ENCODE assay signal across 13 cellular contexts in the genomic region with DNA sequence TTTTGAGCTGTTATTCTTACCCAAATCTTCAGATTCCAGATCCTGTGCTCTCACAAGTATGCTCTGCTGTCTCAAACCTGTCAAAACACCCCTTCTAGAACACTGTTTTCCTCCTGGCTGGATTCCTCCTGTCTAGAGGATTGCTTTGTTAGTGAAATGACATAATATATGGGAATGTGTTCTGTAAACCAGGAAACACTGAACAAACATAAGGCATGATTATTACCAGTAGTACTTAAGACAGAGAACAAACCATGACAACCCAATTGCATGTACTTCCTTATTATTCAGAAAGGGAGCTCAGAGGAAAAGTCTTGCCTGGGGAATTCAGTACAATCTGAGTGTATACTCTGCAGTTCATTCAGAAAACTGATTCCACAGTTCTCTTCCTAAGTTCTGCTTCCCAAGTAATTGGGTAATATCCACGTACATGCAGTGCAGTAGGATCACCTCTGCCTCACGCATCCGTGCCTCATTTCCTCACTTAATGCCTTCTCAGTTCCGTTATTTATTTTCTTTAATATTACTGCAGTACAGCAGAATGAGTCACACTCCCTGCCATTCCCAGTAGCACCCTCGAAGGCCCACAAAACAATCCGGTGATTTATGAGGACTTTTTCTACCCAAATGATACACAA.
DNase-seq lines count a peak whose midpoint lies in the region; ATAC-seq and TF ChIP-seq lines count a peak whose summit lies in the region.
"Had no signal": no experiment of that assay in that cellular context is flagged by ENCODE, and none has a peak within 500 bp of the region (broad histone marks: within the 10 kb centered on the region; RNA-seq: fewer than 3 reads in every experiment).

No MANE protein-coding gene starts in this region.

- ATAC-seq in left lung, result peak; percentile 90
- no peak for ATAC-seq in activated CD4-positive, alpha-beta T cell treated with anti-CD3 and anti-CD28 coated beads for 36 hours
- ATAC-seq: activated CD4-positive, CD25-positive, alpha-beta regulatory T cell treated with anti-CD3 and anti-CD28 coated beads, Interleukin-2, amount 50 U/mL, for 24 hours; activated naive CD8-positive, alpha-beta T cell treated with anti-CD3 and anti-CD28 coated beads, Interleukin-2, amount 50 U/mL, for 24 hours; HCT116 had no signal

- no TSS peak for BruUV-seq in MCF 10A (replicated peaks; lab: Mats Ljungman, UMichigan)

- no peaks in the 10 kb centered on the region for H3K9me3 ChIP-seq in breast epithelium
- no peaks in the 10 kb centered on the region for H3K9me3 ChIP-seq in left lung

- peak overlapping the region; percentile 27 for H3K4me3 Mint-ChIP-seq in MCF 10A (ENCODE audit: unreplicated experiment)
- H3K4me3 Mint-ChIP-seq in activated CD4-positive, alpha-beta T cell treated with anti-CD3 and anti-CD28 coated beads for 36 hours, result no peak overlapping the region
- H3K4me3 Mint-ChIP-seq: activated naive CD8-positive, alpha-beta T cell treated with anti-CD3 and anti-CD28 coated beads, Interleukin-2, amount 50 U/mL, for 24 hours had no signal

- peak; percentile 85 for DNase-seq in MCF 10A (ENCODE audit: unreplicated experiment)
- DNase-seq in breast epithelium (ENCODE audit: low spot score in 2 of 2), result no peak
- DNase-seq in brain pericyte (ENCODE audit: low read depth, low spot score), result peak; percentile 51
- DNase-seq in left lung, result no peak
- DNase-seq in SKM-1 treated with dmso at 0.1 percent for 144 hours (lab: John Stamatoyannopoulos, UW; ENCODE audit: unreplicated experiment), result no peak
- DNase-seq in UCSD-AML1 (lab: John Stamatoyannopoulos, UW; ENCODE audit: unreplicated experiment), result no peak
- no peak for DNase-seq in activated CD4-positive, alpha-beta T cell treated with anti-CD3 and anti-CD28 coated beads for 36 hours
- DNase-seq in NCI-H2081 treated with DMSO at 0.1 percent for 48 hours (lab: John Stamatoyannopoulos, UW), result no peak
- DNase-seq: activated naive CD8-positive, alpha-beta T cell treated with anti-CD3 and anti-CD28 coated beads, Interleukin-2, amount 50 U/mL, for 24 hours; NCI-H748 treated with DMSO at 0.1 percent for 48 hours; stimulated activated naive CD4-positive, alpha-beta T cell treated with Interleukin-2 at 50 U/mL for 16 hours had no signal

- H3K9me3 Mint-ChIP-seq in MCF 10A (ENCODE audit: unreplicated experiment), result no peaks in the 10 kb centered on the region
- peaks cover 7% of the 10 kb centered on the region for H3K9me3 Mint-ChIP-seq in activated CD4-positive, alpha-beta T cell treated with anti-CD3 and anti-CD28 coated beads for 36 hours (ENCODE audit: low read depth)
- H3K9me3 Mint-ChIP-seq: activated naive CD8-positive, alpha-beta T cell treated with anti-CD3 and anti-CD28 coated beads, Interleukin-2, amount 50 U/mL, for 24 hours had no signal

- H3K4me1 ChIP-seq in breast epithelium, result no peaks in the 10 kb centered on the region
- H3K4me1 ChIP-seq in left lung, result no peaks in the 10 kb centered on the region

- H3K36me3 ChIP-seq in breast epithelium (no peaks in the 10 kb centered on the region), left lung (no peaks in the 10 kb centered on the region)

- intact Hi-C loops in MCF 10A (cut with micrococcal nuclease) (no loop called here), breast epithelium (cut with DNase I; ENCODE audit: low total_unique reads) (no loop called here), left lung (cut with DNase I) (no loop called here)
- intact Hi-C loops in activated CD4-positive, alpha-beta T cell treated with anti-CD3 and anti-CD28 coated beads for 36 hours (cut with DNase I, micrococcal nuclease), result no loop called here

- no peaks in the 10 kb centered on the region for H3K36me3 Mint-ChIP-seq in MCF 10A (ENCODE audit: insufficient read depth, unreplicated experiment)
- no peaks in the 10 kb centered on the region for H3K36me3 Mint-ChIP-seq in activated CD4-positive, alpha-beta T cell treated with anti-CD3 and anti-CD28 coated beads for 36 hours (ENCODE audit: low read depth)

- POLR2A ChIA-PET in MCF 10A (lab: Yijun Ruan, JAX), result interaction anchor here (0.7 to 0.8 kb wide), 2 partner anchors 12 to 25 kb away, joined by 3 read pairs; no protein-coding TSS in a partner anchor
- POLR2A ChIA-PET in activated CD4-positive, alpha-beta T cell treated with anti-CD3 and anti-CD28 coated beads for 36 hours (lab: Charles Lee), result no interaction called here

- TF ChIP-seq CTCF in MCF 10A (IDR thresholded peaks at IDR 0.05; ENCODE audit: unreplicated experiment), result no peak
- TF ChIP-seq CTCF in breast epithelium (IDR thresholded peaks at IDR 0.05), result no peak
- no peak for TF ChIP-seq CTCF in left lung (IDR thresholded peaks at IDR 0.05)

- no peak for TF ChIP-seq POLR2A in breast epithelium (IDR thresholded peaks at IDR 0.05)

- H3K4me3 ChIP-seq in breast epithelium (no peak overlapping the region), left lung (no peak overlapping the region)

- CTCF ChIA-PET in MCF 10A (lab: Yijun Ruan, JAX), result interaction anchor here (0.5 to 1.3 kb wide), 2 partner anchors 8 to 261 kb away, joined by 3 to 5 read pairs; no protein-coding TSS in a partner anchor
- CTCF ChIA-PET in activated CD4-positive, alpha-beta T cell treated with anti-CD3 and anti-CD28 coated beads for 36 hours (lab: Charles Lee), result interaction anchor here (0.6 kb wide), 1 partner anchor 20 kb away, joined by 3 read pairs; no protein-coding TSS in a partner anchor

- peaks cover 19% of the 10 kb centered on the region for H3K4me1 Mint-ChIP-seq in MCF 10A (ENCODE audit: insufficient read depth, unreplicated experiment)
- H3K4me1 Mint-ChIP-seq in activated CD4-positive, alpha-beta T cell treated with anti-CD3 and anti-CD28 coated beads for 36 hours, result no peaks in the 10 kb centered on the region
- H3K4me1 Mint-ChIP-seq: activated naive CD8-positive, alpha-beta T cell treated with anti-CD3 and anti-CD28 coated beads, Interleukin-2, amount 50 U/mL, for 24 hours had no signal

- peak overlapping the region; percentile 94 for H3K27ac Mint-ChIP-seq in MCF 10A (ENCODE audit: low read depth, unreplicated experiment)
- H3K27ac Mint-ChIP-seq in activated CD4-positive, alpha-beta T cell treated with anti-CD3 and anti-CD28 coated beads for 36 hours, result no peak overlapping the region
- H3K27ac Mint-ChIP-seq: activated naive CD8-positive, alpha-beta T cell treated with anti-CD3 and anti-CD28 coated beads, Interleukin-2, amount 50 U/mL, for 24 hours had no signal

- H3K27ac ChIP-seq in breast epithelium (no peak overlapping the region), left lung (peak overlapping the region in 1 of 2 donors; percentile 58)

- H3K27me3 ChIP-seq in breast epithelium, result no peaks in the 10 kb centered on the region
- H3K27me3 ChIP-seq in left lung, result no peaks in the 10 kb centered on the region

- no peaks in the 10 kb centered on the region for H3K27me3 Mint-ChIP-seq in MCF 10A (ENCODE audit: insufficient read depth, unreplicated experiment)
- H3K27me3 Mint-ChIP-seq in activated CD4-positive, alpha-beta T cell treated with anti-CD3 and anti-CD28 coated beads for 36 hours, result no peaks in the 10 kb centered on the region
- H3K27me3 Mint-ChIP-seq: activated naive CD8-positive, alpha-beta T cell treated with anti-CD3 and anti-CD28 coated beads, Interleukin-2, amount 50 U/mL, for 24 hours had no signal

Comparison
In these comparisons a context has a peak if more than half of its experiments do, and no peak if none do; other contexts are left out.
1. DNase-seq: peak in MCF 10A (single experiment) and brain pericyte (single experiment); none in breast epithelium (0 of 2), left lung (0 of 2), SKM-1 treated with dmso at 0.1 percent for 144 hours (single experiment), UCSD-AML1 (single experiment), activated CD4-positive, alpha-beta T cell treated with anti-CD3 and anti-CD28 coated beads for 36 hours (single experiment) and NCI-H2081 treated with DMSO at 0.1 percent for 48 hours (single experiment).